Comparison of ENCODE assay signal across 8 cellular contexts in genomic region chr5:35229076-35230042, GRCh38. TPM values are rescaled to one million over a fixed set of nuclear protein-coding genes. Genes with fewer than 3 reads are reported as not detected.
DNase-seq lines count a peak whose midpoint lies in the region; ATAC-seq, FAIRE-seq and TF ChIP-seq lines count a peak whose summit lies in the region.

No MANE protein-coding gene starts in this region.

- H4K91ac ChIP-seq in trophoblast cell (ENCODE audit: low read depth, low read length) = peak overlapping the region; percentile 84

- TF ChIP-seq CTCF in fibroblast of pulmonary artery (IDR thresholded peaks at IDR 0.05; ENCODE audit: low read length, missing control alignments) = no peak

- no peaks in the 10 kb centered on the region for H3K36me3 ChIP-seq in trophoblast cell (ENCODE audit: control insufficient read depth in 1 of 2, insufficient read depth in 2 of 2, low read length in 2 of 2)

- no peak overlapping the region for H3K4ac ChIP-seq in trophoblast cell (ENCODE audit: low read depth, low read length)

- H3K27ac ChIP-seq in trophoblast cell (ENCODE audit: low read depth, low read length) = peak overlapping the region; percentile 78

- DNase-seq in 8988T (peak; percentile 68), GM18507 (ENCODE audit: extremely low spot score, insufficient read length, low read depth) (no peak), SK-MEL-5 (ENCODE audit: low read depth, low spot score) (peak; percentile 79), fibroblast of pulmonary artery (ENCODE audit: low read depth) (no peak), trophoblast cell (peak; percentile 90), NCI-H510A (lab: John Stamatoyannopoulos, UW) (no peak), activated gamma-delta T cell (lab: John Stamatoyannopoulos, UW) (no peak)

- H2AK5ac ChIP-seq in trophoblast cell (ENCODE audit: low read length) = no peak overlapping the region

- H2BK5ac ChIP-seq in trophoblast cell (ENCODE audit: low read depth, low read length, poor library complexity) = peak overlapping the region; percentile 74

- H3K14ac ChIP-seq in trophoblast cell (ENCODE audit: low read length) = peak overlapping the region; percentile 50

- H4K8ac ChIP-seq in trophoblast cell (ENCODE audit: low read depth, low read length) = peak overlapping the region; percentile 89

- WGBS in trophoblast cell (ENCODE audit: extremely low coverage, insufficient coverage, insufficient read length) = no CpG with 5 or more reads among the region's 30 CpGs

- peak overlapping the region; percentile 78 for H2BK12ac ChIP-seq in trophoblast cell (ENCODE audit: low read length)

- in situ Hi-C loops in SK-MEL-5 (cut with HindIII; ENCODE audit: low pct_unique_long_range_greater_than_20kb, low sequenced_read_pairs) = no loop called here

- peaks cover 4% of the 10 kb centered on the region for H3K79me1 ChIP-seq in trophoblast cell (ENCODE audit: low read length)

- peaks cover 3% of the 10 kb centered on the region for H3K79me2 ChIP-seq in trophoblast cell (ENCODE audit: control insufficient read depth, insufficient read depth, low read length, poor library complexity)

- no peak overlapping the region for H3K9ac ChIP-seq in trophoblast cell (ENCODE audit: low read length)

- ATAC-seq in HG02943 (IDR thresholded peaks at IDR 0.05; ENCODE audit: low read depth, unreplicated experiment) = peak; percentile 60

- H2BK120ac ChIP-seq in trophoblast cell (ENCODE audit: insufficient read depth, low read length, poor library complexity) = peak overlapping the region; percentile 88

- peak overlapping the region; percentile 98 for H3K4me2 ChIP-seq in trophoblast cell (ENCODE audit: low read length)

- H3K9me3 ChIP-seq in trophoblast cell (ENCODE audit: insufficient read depth, low read depth, low read length) = no peaks in the 10 kb centered on the region

- H3K27me3 ChIP-seq in trophoblast cell (ENCODE audit: insufficient read depth, low read length) = no peaks in the 10 kb centered on the region

- peaks cover 6 to 8% of the 10 kb centered on the region in 2 experiments for H3K4me1 ChIP-seq in trophoblast cell (ENCODE audit: control insufficient read depth in 1 of 2, insufficient read depth in 2 of 2, low read length in 2 of 2)

- H3K18ac ChIP-seq in trophoblast cell (ENCODE audit: low read length) = peak overlapping the region; percentile 77

- H4K12ac ChIP-seq in trophoblast cell (ENCODE audit: low read depth, low read length) = no peak overlapping the region

- FAIRE-seq in GM18507 (lab: Jason Lieb, UNC) = peak; percentile 80

- peak overlapping the region; percentile 3 for H3K4me3 ChIP-seq in fibroblast of pulmonary artery (replicated peaks; ENCODE audit: low read depth, low read length)
- H3K4me3 ChIP-seq in trophoblast cell (ENCODE audit: low read depth, low read length) = peak overlapping the region; percentile 74

- H3K23ac ChIP-seq in trophoblast cell (ENCODE audit: low read length) = no peak overlapping the region

- H2AFZ ChIP-seq in trophoblast cell (ENCODE audit: insufficient read depth, low read length, poor library complexity) = peak overlapping the region; percentile 65

RNA-seq across cellular contexts. Expression of gene PRLR, which starts 0.9 kb away (rescaled TPM):
- total RNA-seq in SK-MEL-5 (2014; rRNA removed; shearing (Covaris generic)) = 21.4 and 22.2 TPM in 2 replicates
- polyA plus RNA-seq in SK-MEL-5 (2015; cell fraction: cytosol; rRNA removed) = 4.4 and 8.8 TPM in 2 replicates
- 7.2 and 13.2 TPM in 2 replicates for polyA plus RNA-seq in SK-MEL-5 (2015; cell fraction: nucleus; rRNA removed)
- 7.2 and 7.7 TPM in 2 replicates for polyA plus RNA-seq in trophoblast cell (2013)

Comparison
In these comparisons a context has a peak if more than half of its experiments do, and no peak if none do; other contexts are left out.
1. DNase-seq: peak in 8988T (single experiment), SK-MEL-5 (single experiment) and trophoblast cell (2 of 2); none in GM18507 (single experiment), fibroblast of pulmonary artery (single experiment), NCI-H510A (single experiment) and activated gamma-delta T cell (single experiment).